In genomic region chr17:45148183-45149036, GRCh38 we compare ENCODE assay signal across 8 cellular contexts. TPM values are rescaled to one million over a fixed set of nuclear protein-coding genes. Genes with fewer than 3 reads are reported as not detected.
A peak's percentile ranks its signal among the peaks of the same experiment; 100 is the strongest.
DNase-seq lines count a peak whose midpoint lies in the region; ATAC-seq and TF ChIP-seq lines count a peak whose summit lies in the region.

Gene HEXIM1, plus strand, starts transcription at chr17:45148475. Its CDS starts 716 bp downstream, at chr17:45149191.

- H3K36me3 ChIP-seq in SK-N-SH (replicated peaks in 1 of 2; ENCODE audit: control insufficient read depth in 1 of 2, insufficient read depth in 2 of 2, low read length in 1 of 2) (peaks cover 0 to 15% of the 10 kb centered on the region in 2 experiments), gastroesophageal sphincter (no peaks in the 10 kb centered on the region), neutrophil (peaks cover 7% of the 10 kb centered on the region)

- CTCF ChIA-PET in SK-N-SH (lab: Yijun Ruan, JAX), result interaction anchor here (0.7 to 10.6 kb wide), 34 partner anchors 9 to 374 kb away, joined by 3 to 209 read pairs (median 4); partner anchors contain the start of genes ACBD4, HEXIM2, MAP3K14 and PLCD3

- TF ChIP-seq EP300 in SK-N-SH (IDR thresholded peaks at IDR 0.05; ENCODE audit: borderline replicate concordance in 1 of 2, low read depth in 1 of 2, low read length in 1 of 2) (no peak; a peak in 1 of 4 replicates), gastroesophageal sphincter (IDR thresholded peaks at IDR 0.05) (no peak)

- peak within 1 kb of the TSS; percentile 99 for H3K9ac ChIP-seq in SK-N-SH

- H2AFZ ChIP-seq in SK-N-SH (ENCODE audit: low read depth), result peak within 1 kb of the TSS; percentile 89

- ATAC-seq in HG02571 (IDR thresholded peaks at IDR 0.05; ENCODE audit: unreplicated experiment), result peak; percentile 62
- peak; percentile 86 for ATAC-seq in gastroesophageal sphincter

- DNase-seq in GM04503 (ENCODE audit: low read depth), result peak; percentile 97
- peak; percentile 99 for DNase-seq in NCI-H1048 (lab: John Stamatoyannopoulos, UW)
- peak; percentile 94 for DNase-seq in SK-N-SH
- DNase-seq in activated naive CD4-positive, alpha-beta T cell treated with anti-CD3 and anti-CD28 coated beads, Interleukin-2, amount 50 U/mL, for 16 hours, result peak; percentile 98
- DNase-seq in substantia nigra (lab: John Stamatoyannopoulos, UW), result peak; percentile 83 to 100 (median 99)

- peaks cover 17 to 25% of the 10 kb centered on the region in 2 experiments; a peak in 3 of 4 replicates for H3K4me1 ChIP-seq in SK-N-SH (ENCODE audit: control insufficient read depth in 1 of 2, insufficient read depth in 2 of 2, low read depth in 1 of 2, low read length in 1 of 2)
- H3K4me1 ChIP-seq in gastroesophageal sphincter, result peaks cover 3 to 72% (median 35%) of the 10 kb centered on the region in 3 donors
- H3K4me1 ChIP-seq in neutrophil (ENCODE audit: control insufficient read depth in 1 of 2, insufficient read depth in 1 of 2, low read depth in 1 of 2, low read length in 1 of 2), result peaks cover 61 to 68% of the 10 kb centered on the region in 2 experiments

- POLR2A ChIA-PET in SK-N-SH (lab: Yijun Ruan, JAX), result interaction anchor here (0.6 to 6.1 kb wide), 33 partner anchors 11 to 645 kb away, joined by 3 to 210 read pairs (median 4); partner anchors contain the start of genes ACBD4, FMNL1, HEXIM2 and NMT1

- H3K9me2 ChIP-seq in SK-N-SH, result no peaks in the 10 kb centered on the region

- peak; percentile 98 to 99 for TF ChIP-seq POLR2A in gastroesophageal sphincter (IDR thresholded peaks at IDR 0.05)

- H3K27me3 ChIP-seq in SK-N-SH (ENCODE audit: insufficient read depth) (no peaks in the 10 kb centered on the region), gastroesophageal sphincter (no peaks in the 10 kb centered on the region), neutrophil (peaks cover 12% of the 10 kb centered on the region)

- no peak for TF ChIP-seq CTCF in SK-N-SH (IDR thresholded peaks at IDR 0.05)
- TF ChIP-seq CTCF in gastroesophageal sphincter (IDR thresholded peaks at IDR 0.05), result no peak
- TF ChIP-seq CTCF in neutrophil (IDR thresholded peaks at IDR 0.05), result no peak

- H3K4me3 ChIP-seq in SK-N-SH (ENCODE audit: low read depth in 2 of 2, low read length in 1 of 2), result peak within 1 kb of the TSS; percentile 85 to 99
- H3K4me3 ChIP-seq in gastroesophageal sphincter, result peak within 1 kb of the TSS; percentile 70 to 86
- peak within 1 kb of the TSS; percentile 78 to 91 for H3K4me3 ChIP-seq in neutrophil (ENCODE audit: low read depth in 1 of 2, low read length in 1 of 2)

- TF ChIP-seq RAD21 in SK-N-SH (IDR thresholded peaks at IDR 0.05; ENCODE audit: low read length), result no peak

- peaks cover 56% of the 10 kb centered on the region for H3K79me2 ChIP-seq in SK-N-SH (ENCODE audit: insufficient read depth)

- H3K4me2 ChIP-seq in SK-N-SH, result peak within 1 kb of the TSS; percentile 98

- H4K20me1 ChIP-seq in SK-N-SH (ENCODE audit: insufficient read depth), result peaks cover 28% of the 10 kb centered on the region

- H3K9me3 ChIP-seq in SK-N-SH (no peaks in the 10 kb centered on the region), gastroesophageal sphincter (no peaks in the 10 kb centered on the region), neutrophil (no peaks in the 10 kb centered on the region)

- H3F3A ChIP-seq in SK-N-SH (replicated peaks; ENCODE audit: insufficient read depth), result peaks cover 56% of the 10 kb centered on the region

- 1% methylated on average over 58 of the region's 58 CpGs for WGBS in SK-N-SH (ENCODE audit: low lambda C conversion rate)
- WGBS in gastroesophageal sphincter (ENCODE audit: low coverage in 1 of 2), 2 donors, result 0% methylated on average over 9 to 19 of the region's 58 CpGs

- H3K27ac ChIP-seq in SK-N-SH (ENCODE audit: low read depth in 2 of 2, low read length in 1 of 2) (peak within 1 kb of the TSS; percentile 99 to 100), gastroesophageal sphincter (peak within 1 kb of the TSS; percentile 94 to 98 (median 96)), neutrophil (peak within 1 kb of the TSS; percentile 96), substantia nigra (ENCODE audit: low read depth, low read length, poor library complexity, severe bottlenecking) (peak within 1 kb of the TSS; percentile 99)

TF ChIP-seq in SK-N-SH, 30 proteins besides CTCF, POLR2A, EP300 and RAD21 (continues in another document):
- TF ChIP-seq MEF2A (IDR thresholded peaks at IDR 0.05; ENCODE audit: borderline replicate concordance, low read depth), result no peak
- TF ChIP-seq, protein P1, sequence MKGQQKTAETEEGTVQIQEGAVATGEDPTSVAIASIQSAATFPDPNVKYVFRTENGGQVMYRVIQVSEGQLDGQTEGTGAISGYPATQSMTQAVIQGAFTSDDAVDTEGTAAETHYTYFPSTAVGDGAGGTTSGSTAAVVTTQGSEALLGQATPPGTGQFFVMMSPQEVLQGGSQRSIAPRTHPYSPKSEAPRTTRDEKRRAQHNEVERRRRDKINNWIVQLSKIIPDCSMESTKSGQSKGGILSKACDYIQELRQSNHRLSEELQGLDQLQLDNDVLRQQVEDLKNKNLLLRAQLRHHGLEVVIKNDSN (IDR thresholded peaks at IDR 0.05; ENCODE audit: borderline replicate concordance, low read depth), result no peak
- peak; percentile 99 for TF ChIP-seq TAF1 (IDR thresholded peaks at IDR 0.05; ENCODE audit: borderline replicate concordance, low read depth, low read length)
- peak; percentile 71; the same call in 1 of the 2 replicates for TF ChIP-seq ZBTB33 (IDR thresholded peaks at IDR 0.05; ENCODE audit: borderline replicate concordance, low read depth)
- TF ChIP-seq, protein P2, sequence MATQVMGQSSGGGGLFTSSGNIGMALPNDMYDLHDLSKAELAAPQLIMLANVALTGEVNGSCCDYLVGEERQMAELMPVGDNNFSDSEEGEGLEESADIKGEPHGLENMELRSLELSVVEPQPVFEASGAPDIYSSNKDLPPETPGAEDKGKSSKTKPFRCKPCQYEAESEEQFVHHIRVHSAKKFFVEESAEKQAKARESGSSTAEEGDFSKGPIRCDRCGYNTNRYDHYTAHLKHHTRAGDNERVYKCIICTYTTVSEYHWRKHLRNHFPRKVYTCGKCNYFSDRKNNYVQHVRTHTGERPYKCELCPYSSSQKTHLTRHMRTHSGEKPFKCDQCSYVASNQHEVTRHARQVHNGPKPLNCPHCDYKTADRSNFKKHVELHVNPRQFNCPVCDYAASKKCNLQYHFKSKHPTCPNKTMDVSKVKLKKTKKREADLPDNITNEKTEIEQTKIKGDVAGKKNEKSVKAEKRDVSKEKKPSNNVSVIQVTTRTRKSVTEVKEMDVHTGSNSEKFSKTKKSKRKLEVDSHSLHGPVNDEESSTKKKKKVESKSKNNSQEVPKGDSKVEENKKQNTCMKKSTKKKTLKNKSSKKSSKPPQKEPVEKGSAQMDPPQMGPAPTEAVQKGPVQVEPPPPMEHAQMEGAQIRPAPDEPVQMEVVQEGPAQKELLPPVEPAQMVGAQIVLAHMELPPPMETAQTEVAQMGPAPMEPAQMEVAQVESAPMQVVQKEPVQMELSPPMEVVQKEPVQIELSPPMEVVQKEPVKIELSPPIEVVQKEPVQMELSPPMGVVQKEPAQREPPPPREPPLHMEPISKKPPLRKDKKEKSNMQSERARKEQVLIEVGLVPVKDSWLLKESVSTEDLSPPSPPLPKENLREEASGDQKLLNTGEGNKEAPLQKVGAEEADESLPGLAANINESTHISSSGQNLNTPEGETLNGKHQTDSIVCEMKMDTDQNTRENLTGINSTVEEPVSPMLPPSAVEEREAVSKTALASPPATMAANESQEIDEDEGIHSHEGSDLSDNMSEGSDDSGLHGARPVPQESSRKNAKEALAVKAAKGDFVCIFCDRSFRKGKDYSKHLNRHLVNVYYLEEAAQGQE (IDR thresholded peaks at IDR 0.05; ENCODE audit: low read depth, low read length), result peak; percentile 83
- TF ChIP-seq MAX (IDR thresholded peaks at IDR 0.05; ENCODE audit: low read depth), result peak; percentile 71
- peak; percentile 84 for TF ChIP-seq CHD2 (IDR thresholded peaks at IDR 0.05; ENCODE audit: low read length, partially characterized antibody)
- 0 out of 2 replicates have a peak, but pooled peaks have one; percentile 5 for TF ChIP-seq NFIC (IDR thresholded peaks at IDR 0.05; ENCODE audit: borderline replicate concordance)
- peak; percentile 68; the same call in 1 of the 2 replicates for TF ChIP-seq RCOR1 (IDR thresholded peaks at IDR 0.05; ENCODE audit: low read length)
- no peak; the same call in 1 of the 2 replicates for TF ChIP-seq YY1 (IDR thresholded peaks at IDR 0.05; ENCODE audit: low read depth)
- no peak for TF ChIP-seq GABPA (IDR thresholded peaks at IDR 0.05; ENCODE audit: low read depth)
- peak; percentile 90 for TF ChIP-seq ELF1 (IDR thresholded peaks at IDR 0.05)
- peak; percentile 20; the same call in 1 of the 2 replicates for TF ChIP-seq SMC3 (IDR thresholded peaks at IDR 0.05; ENCODE audit: low read depth, low read length)
- no peak for TF ChIP-seq RXRA (IDR thresholded peaks at IDR 0.05; ENCODE audit: borderline replicate concordance, low read depth)
- TF ChIP-seq FOXM1 (IDR thresholded peaks at IDR 0.05; ENCODE audit: low read depth), result no peak
- 0 out of 2 replicates have a peak, but pooled peaks have one; percentile 8 for TF ChIP-seq TEAD4 (IDR thresholded peaks at IDR 0.05; ENCODE audit: borderline replicate concordance, insufficient read depth)
- peak; percentile 98 for TF ChIP-seq SIN3A (IDR thresholded peaks at IDR 0.05; ENCODE audit: borderline replicate concordance, low read depth, low read length)

RNA-seq across cellular contexts. Expression of gene HEXIM1, which starts in this region (rescaled TPM):
- 16.1 and 20.7 TPM in 2 replicates for polyA plus RNA-seq in SK-N-SH (2012; rRNA removed)
- 17.7 and 18.6 TPM in 2 replicates for polyA plus RNA-seq in SK-N-SH (2012; cell fraction: cytosol; rRNA removed)
- polyA plus RNA-seq in SK-N-SH (2012; cell fraction: nucleus; rRNA removed), result 9.6 and 10.6 TPM in 2 replicates
- total RNA-seq in gastroesophageal sphincter, result 10 to 100 TPM; 48.3 to 56.3 (median 53.8) TPM

Comparison
In these comparisons a context has a peak if more than half of its experiments do, and no peak if none do; other contexts are left out.
1. Peak in every context shown above with its lines: DNase-seq, ATAC-seq, H3K4me3 ChIP-seq and H3K27ac ChIP-seq.